ENCODE assay signal across 21 cellular contexts in genomic region chrX:139936259-139936658, GRCh38. TPM values are rescaled to one million over a fixed set of nuclear protein-coding genes. Genes with fewer than 3 reads are reported as not detected.
DNase-seq lines count a peak whose midpoint lies in the region; ATAC-seq, FAIRE-seq and TF ChIP-seq lines count a peak whose summit lies in the region.
"Had no signal": no experiment of that assay in that cellular context is flagged by ENCODE, and none has a peak within 500 bp of the region (broad histone marks: within the 10 kb centered on the region; RNA-seq: fewer than 3 reads in every experiment).

No MANE protein-coding gene starts in this region.

- H3K4me2 ChIP-seq in Loucy (ENCODE audit: low read depth, low read length, poor library complexity, severe bottlenecking) (no peak overlapping the region), K562 (ENCODE audit: insufficient read depth, low read length) (no peak overlapping the region)

- H3K4me3 ChIP-seq in Loucy (ENCODE audit: low read length, poor library complexity, severe bottlenecking) (no peak overlapping the region), K562 (no peak overlapping the region), neutrophil (ENCODE audit: low read depth in 1 of 2, low read length in 1 of 2) (no peak overlapping the region), tibial artery (no peak overlapping the region)
- H3K4me3 ChIP-seq: colonic mucosa, skin epidermis had no signal

- no peaks in the 10 kb centered on the region for H4K20me1 ChIP-seq in Loucy (ENCODE audit: insufficient read depth, low read length, poor library complexity, severe bottlenecking)
- H4K20me1 ChIP-seq in K562 (replicated peaks; ENCODE audit: control insufficient read depth, insufficient read depth, low read length), result no peaks in the 10 kb centered on the region

- CTCF ChIA-PET in K562 (lab: Yijun Ruan, JAX; ENCODE audit: low intra/inter-chr PET ratio), result no interaction called here

- H3F3A ChIP-seq in Loucy (ENCODE audit: low read depth), result no peaks in the 10 kb centered on the region

- TF ChIP-seq POLR2A in K562 (conservative IDR thresholded peaks at IDR 0.05), result no peak

- H2AFZ ChIP-seq in Loucy (ENCODE audit: low read length), result peak overlapping the region; percentile 36; the same call in 1 of the 2 replicates
- H2AFZ ChIP-seq in K562 (ENCODE audit: low read depth, low read length), result no peak overlapping the region

- in situ Hi-C loops in K562 (cut with MboI), result no loop called here

- POLR2A ChIA-PET in K562 (lab: Yijun Ruan, JAX), result no interaction called here

- no peak for TF ChIP-seq EP300 in K562 (IDR thresholded peaks at IDR 0.05; ENCODE audit: low read length)

- H3K9me2 ChIP-seq in Loucy (replicated peaks; ENCODE audit: low read depth, low read length), result no peaks in the 10 kb centered on the region

- no TSS peak for BruUV-seq in K562 (replicated peaks; lab: Mats Ljungman, UMichigan)

- TF ChIP-seq RAD21 in K562 (CRISPR knock-in tag; conservative IDR thresholded peaks at IDR 0.05 in 1 of 2, IDR thresholded peaks at IDR 0.05 in 1 of 2), result 0 out of 4 replicates have a peak, but pooled peaks of 1 of the 2 experiments have one; percentile 4

- intact Hi-C loops in K562 (cut with micrococcal nuclease), result loop anchor here (10.0 kb wide), 1 partner anchor 151 kb away; no protein-coding TSS in a partner anchor
- intact Hi-C loops in tibial artery (cut with DNase I; ENCODE audit: low total_unique reads), result no loop called here

- H3K79me2 ChIP-seq in Loucy (ENCODE audit: insufficient read depth, low read length) (peaks cover 6% of the 10 kb centered on the region), K562 (ENCODE audit: control insufficient read depth, insufficient read depth, low read length) (peaks cover 11% of the 10 kb centered on the region)

- H3K27ac ChIP-seq in K562 (ENCODE audit: extremely low read depth, low read depth, low read length) (no peak overlapping the region), neutrophil (peak overlapping the region; percentile 52), tibial artery (no peak overlapping the region)
- H3K27ac ChIP-seq: colonic mucosa, RWPE1, skin epidermis had no signal

- H3K9me1 ChIP-seq in K562 (ENCODE audit: control insufficient read depth, insufficient read depth, low read length), result no peaks in the 10 kb centered on the region

- H3K9ac ChIP-seq in Loucy (ENCODE audit: low read depth, low read length, poor library complexity, severe bottlenecking) (no peak overlapping the region), K562 (ENCODE audit: insufficient read depth in 1 of 2, low read depth in 2 of 2, low read length in 2 of 2) (no peak overlapping the region)

- ATAC-seq in K562 (no peak), GM19397 (IDR thresholded peaks at IDR 0.05; ENCODE audit: unreplicated experiment) (no peak)
- ATAC-seq: CD8-positive, alpha-beta T cell; stimulated activated naive B cell treated with anti-CD40 and anti-IgM and Interleukin-4, amounts not matched to agents 10 μg/mL and 1 μg/mL and 100 μg/mL, for 72 hours had no signal

- H3K36me3 ChIP-seq in Loucy (ENCODE audit: insufficient read depth, low read length), result no peaks in the 10 kb centered on the region
- no peaks in the 10 kb centered on the region for H3K36me3 ChIP-seq in K562 (ENCODE audit: control insufficient read depth, insufficient read depth, low read length)
- no peaks in the 10 kb centered on the region for H3K36me3 ChIP-seq in neutrophil
- H3K36me3 ChIP-seq in tibial artery, result no peaks in the 10 kb centered on the region
- H3K36me3 ChIP-seq: colonic mucosa had no signal

- no peaks in the 10 kb centered on the region for H3K27me3 ChIP-seq in Loucy (ENCODE audit: insufficient read depth, low read length, poor library complexity, severe bottlenecking)
- H3K27me3 ChIP-seq in K562 (ENCODE audit: control insufficient read depth in 2 of 2, insufficient read depth in 2 of 2, low read length in 2 of 2), result no peaks in the 10 kb centered on the region
- H3K27me3 ChIP-seq in neutrophil, result no peaks in the 10 kb centered on the region
- H3K27me3 ChIP-seq in tibial artery, result no peaks in the 10 kb centered on the region
- H3K27me3 ChIP-seq: colonic mucosa had no signal

- DNase-seq in SIG-M5 treated with dmso at 0.1 percent for 504 hours (lab: John Stamatoyannopoulos, UW; ENCODE audit: unreplicated experiment), result peak; percentile 17
- no peak for DNase-seq in SIG-M5 (lab: John Stamatoyannopoulos, UW)
- DNase-seq in K562 (ENCODE audit: extremely low read depth in 1 of 4, low spot score in 3 of 4), result peak in 1 of 4 experiments; percentile 20
- no peak for DNase-seq in NCI-H1436 treated with DMSO at 0.1 percent for 48 hours (lab: John Stamatoyannopoulos, UW)
- DNase-seq in tibial artery, result no peak
- DNase-seq: activated gamma-delta T cell treated with Interleukin-2 at 50 U/mL for 16 hours; CD8-positive, alpha-beta T cell; colonic mucosa; NCI-H2107; NCI-H69; stimulated activated naive B cell treated with anti-CD40 and anti-IgM and Interleukin-4, amounts not matched to agents 10 μg/mL and 1 μg/mL and 100 μg/mL, for 72 hours; trophoblast cell had no signal

- H3K9me3 ChIP-seq in Loucy (ENCODE audit: insufficient read depth, low read depth, low read length), result no peaks in the 10 kb centered on the region
- H3K9me3 ChIP-seq in K562 (replicated peaks; ENCODE audit: control insufficient read depth, insufficient read depth, low read depth, low read length), result no peaks in the 10 kb centered on the region
- no peaks in the 10 kb centered on the region for H3K9me3 ChIP-seq in neutrophil
- H3K9me3 ChIP-seq in tibial artery, result no peaks in the 10 kb centered on the region
- H3K9me3 ChIP-seq: colonic mucosa had no signal

- TF ChIP-seq CTCF in Loucy (conservative IDR thresholded peaks at IDR 0.05; ENCODE audit: low read length) (peak; percentile 42; the same call in 1 of the 2 replicates), K562 (IDR thresholded peaks at IDR 0.05 in 2 of 3, conservative IDR thresholded peaks at IDR 0.05 in 1 of 3; ENCODE audit: insufficient read depth in 2 of 3, low read depth in 1 of 3, low read length in 3 of 3) (peak in 2 of 3 experiments; percentile 10 to 27; a peak in 2 of 6 replicates), neutrophil (IDR thresholded peaks at IDR 0.05) (no peak), tibial artery (IDR thresholded peaks at IDR 0.05) (no peak)

- no peak for FAIRE-seq in K562 (lab: Jason Lieb, UNC)

- peaks cover 4% of the 10 kb centered on the region for H3K4me1 ChIP-seq in Loucy (ENCODE audit: insufficient read depth, low read length, poor library complexity, severe bottlenecking)
- H3K4me1 ChIP-seq in K562 (replicated peaks in 1 of 2; ENCODE audit: control insufficient read depth in 2 of 2, insufficient read depth in 2 of 2, low read length in 2 of 2), result peaks cover 2% of the 10 kb centered on the region in 2 experiments; a peak in 3 of 5 replicates
- H3K4me1 ChIP-seq in neutrophil (ENCODE audit: control insufficient read depth in 1 of 2, insufficient read depth in 1 of 2, low read depth in 1 of 2, low read length in 1 of 2), result peaks cover 16 to 18% of the 10 kb centered on the region in 2 experiments
- peaks cover 0 to 5% (median 1%) of the 10 kb centered on the region in 4 donors for H3K4me1 ChIP-seq in tibial artery
- H3K4me1 ChIP-seq: colonic mucosa had no signal

TF ChIP-seq in K562, 482 proteins besides CTCF, POLR2A, EP300 and RAD21 (continues in another document):
- TF ChIP-seq KLF10 (CRISPR knock-in tag; IDR thresholded peaks at IDR 0.05) (no peak), CBFB (CRISPR knock-in tag; IDR thresholded peaks at IDR 0.05) (no peak), SMARCB1 (IDR thresholded peaks at IDR 0.05; ENCODE audit: insufficient read length, low read depth) (no peak), MAZ (CRISPR knock-in tag; conservative IDR thresholded peaks at IDR 0.05 in 1 of 2, IDR thresholded peaks at IDR 0.05 in 1 of 2) (no peak), FOXK1 (CRISPR knock-in tag; IDR thresholded peaks at IDR 0.05; ENCODE audit: borderline replicate concordance) (no peak), ZNF133 (CRISPR knock-in tag; IDR thresholded peaks at IDR 0.05) (no peak)

RNA-seq across cellular contexts. Expression of gene ATP11C, which starts 3.4 kb away (rescaled TPM):
- 33.6 and 79.8 TPM in 2 replicates for total RNA-seq in K562 (2011; cell fraction: chromatin; rRNA removed; ENCODE audit: low replicate concordance)
- 18.3 and 31.7 TPM in 2 replicates for total RNA-seq in K562 (2011; cell fraction: nucleolus; rRNA removed)
- total RNA-seq in K562 (2011; cell fraction: nucleoplasm; rRNA removed), result 40.1 and 63.1 TPM in 2 replicates
- 30.1 and 36.8 TPM in 2 replicates for total RNA-seq in K562 (2014; rRNA removed)
- total RNA-seq in K562 (2014; rRNA removed; fragmentation: Illumina TruSeq; extraction: Trizol), result 40.2 and 44.8 TPM in 2 replicates
- total RNA-seq in K562 (2015; rRNA removed; fragmentation: Illumina TruSeq; extraction: Trizol), result 34.0 and 37.0 TPM in 2 replicates
- total RNA-seq in K562 (2021), result 29.4 and 31.0 TPM in 2 replicates
- polyA plus RNA-seq in K562 (2011; rRNA removed), result 32.2 and 42.2 TPM in 2 replicates
- polyA plus RNA-seq in K562 (2011; cell fraction: cytosol; rRNA removed), result 6.0 and 11.9 TPM in 2 replicates
- polyA plus RNA-seq in K562 (2011; cell fraction: nucleus; rRNA removed), result 15.7 and 19.3 TPM in 2 replicates
- polyA plus RNA-seq in K562 (2012), result 12.3 and 17.4 TPM in 2 replicates
- 22.9 and 26.6 TPM in 2 replicates for polyA plus RNA-seq in K562 (2014; fragmentation: Illumina TruSeq; extraction: Trizol)
- polyA plus RNA-seq in K562 (2014; fragmentation: Nextera tagmentation; extraction: Ambion mirVana), result 10 to 100 TPM; 18.2 to 18.9 TPM
- polyA plus RNA-seq in K562 (2014; rRNA removed), result 18.4 and 21.9 TPM in 2 replicates
- 55.5 and 67.5 TPM in 2 replicates for polyA minus RNA-seq in K562 (2011; rRNA and poly(A)+ RNA removed)
- polyA minus RNA-seq in K562 (2011; cell fraction: cytosol; rRNA and poly(A)+ RNA removed), result 23.2 and 32.5 TPM in 2 replicates
- polyA minus RNA-seq in K562 (2011; cell fraction: nucleus; rRNA and poly(A)+ RNA removed), result 25.8 and 40.3 TPM in 2 replicates

RNA-seq across cellular contexts. Expression of gene CXorf66, which starts 29.1 kb away (rescaled TPM):
- total RNA-seq in K562 (2011; cell fraction: chromatin; rRNA removed; ENCODE audit: low replicate concordance), result not detected in 2 replicates
- total RNA-seq in K562 (2011; cell fraction: nucleolus; rRNA removed), result not detected in 2 replicates
- total RNA-seq in K562 (2011; cell fraction: nucleoplasm; rRNA removed), result not detected in 2 replicates
- not detected in 2 replicates for total RNA-seq in K562 (2014; rRNA removed)
- total RNA-seq in K562 (2014; rRNA removed; fragmentation: Illumina TruSeq; extraction: Trizol), result not detected in 2 replicates
- total RNA-seq in K562 (2015; rRNA removed; fragmentation: Illumina TruSeq; extraction: Trizol), result not detected in 2 replicates
- total RNA-seq in K562 (2021), result not detected in 2 replicates
- not detected in 2 replicates for polyA plus RNA-seq in K562 (2011; rRNA removed)
- polyA plus RNA-seq in K562 (2011; cell fraction: cytosol; rRNA removed), result not detected in 2 replicates
- polyA plus RNA-seq in K562 (2011; cell fraction: nucleus; rRNA removed), result not detected in 2 replicates
- not detected in 2 replicates for polyA plus RNA-seq in K562 (2012)
- not detected in 2 replicates for polyA plus RNA-seq in K562 (2014; fragmentation: Illumina TruSeq; extraction: Trizol)
- polyA plus RNA-seq in K562 (2014; fragmentation: Nextera tagmentation; extraction: Ambion mirVana), result not detected
- polyA plus RNA-seq in K562 (2014; rRNA removed), result not detected in 2 replicates
- polyA minus RNA-seq in K562 (2011; rRNA and poly(A)+ RNA removed), result not detected in 2 replicates
- not detected in 2 replicates for polyA minus RNA-seq in K562 (2011; cell fraction: cytosol; rRNA and poly(A)+ RNA removed)
- not detected in 2 replicates for polyA minus RNA-seq in K562 (2011; cell fraction: nucleus; rRNA and poly(A)+ RNA removed)
- total RNA-seq: CD8-positive, alpha-beta T cell; colonic mucosa; glomerular endothelial cell; kidney epithelial cell; mucosa of gallbladder; osteocyte had no signal

Comparison
In these comparisons a context has a peak if more than half of its experiments do, and no peak if none do; other contexts are left out.
1. CTCF ChIP-seq: peak in Loucy (single experiment) and K562 (2 of 3); none in neutrophil (single experiment) and tibial artery (0 of 2).